Comparison of ENCODE assay signal across 28 cellular contexts in the genomic region with DNA sequence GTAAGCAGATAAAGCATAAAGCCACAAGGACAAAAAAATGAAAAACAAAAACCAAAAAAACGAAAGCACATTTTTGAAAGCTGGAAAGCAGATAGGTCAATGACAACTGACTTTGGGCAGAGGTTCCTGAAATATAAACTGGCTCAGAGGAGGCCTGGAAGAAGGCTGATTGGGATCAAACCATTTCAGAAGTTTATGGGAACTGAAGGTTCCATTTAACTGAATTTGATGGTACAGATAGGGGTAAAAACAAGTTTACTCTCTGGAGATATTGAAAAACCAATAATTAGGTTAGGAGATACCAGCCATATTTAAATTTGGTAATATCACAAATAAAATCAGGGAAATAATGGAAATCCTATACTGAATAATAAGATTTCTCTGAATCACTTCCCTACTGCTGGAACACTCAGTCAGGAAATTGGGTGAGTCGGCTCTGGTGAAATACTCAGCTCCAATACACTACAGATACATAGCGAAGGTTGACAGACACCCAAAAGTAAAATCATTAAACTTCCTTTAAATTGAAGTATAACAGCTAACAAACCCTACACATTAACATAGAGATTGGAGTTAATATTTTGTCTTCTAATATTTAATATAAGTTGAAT.
DNase-seq lines count a peak whose midpoint lies in the region; ATAC-seq and TF ChIP-seq lines count a peak whose summit lies in the region.
"Had no signal": no experiment of that assay in that cellular context is flagged by ENCODE, and none has a peak within 500 bp of the region (broad histone marks: within the 10 kb centered on the region; RNA-seq: fewer than 3 reads in every experiment).

No MANE protein-coding gene starts in this region.

- H3K9me3 ChIP-seq in HAP-1 (no peaks in the 10 kb centered on the region), Peyer's patch (no peaks in the 10 kb centered on the region)
- H3K9me3 ChIP-seq: A549, heart left ventricle, testis had no signal

- H3K27ac ChIP-seq in ACC112 (ENCODE audit: low read depth, low read length) (peak overlapping the region; percentile 38), Peyer's patch (no peak overlapping the region)
- H3K27ac ChIP-seq: A549, heart left ventricle, testis had no signal

- no peak for TF ChIP-seq POLR2A in Peyer's patch (IDR thresholded peaks at IDR 0.05)

- no peaks in the 10 kb centered on the region for H3K27me3 Mint-ChIP-seq in WTC11 (ENCODE audit: low read depth)
- H3K27me3 Mint-ChIP-seq: activated CD4-positive, alpha-beta T cell treated with anti-CD3 and anti-CD28 coated beads for 36 hours; dendritic cell treated with granulocyte-macrophage colony-stimulating factor and Interleukin-4, amounts not matched to agents 40 ng/mL and 50 ng/mL, for 4 days; naive thymus-derived CD8-positive, alpha-beta T cell had no signal

- peak overlapping the region; percentile 28 for H2AFZ ChIP-seq in ACC112 (ENCODE audit: low read length, unreplicated experiment)

- DNase-seq in HS-5 (ENCODE audit: low read depth) (peak; percentile 25), WTC11 (ENCODE audit: low spot score) (no peak), foreskin fibroblast (peak; percentile 14 to 53), NCI-H1436 treated with DMSO at 0.1 percent for 48 hours (lab: John Stamatoyannopoulos, UW) (no peak), HAP-1 (ENCODE audit: low spot score in 2 of 2) (no peak), Peyer's patch (no peak), germinal center (ENCODE audit: low spot score) (no peak)
- DNase-seq: activated CD4-positive, alpha-beta T cell treated with anti-CD3 and anti-CD28 coated beads for 36 hours; activated CD8-positive, alpha-beta T cell treated with anti-CD3 and anti-CD28 coated beads, Interleukin-2, amount 10 ng/mL, durations not matched to agents 7 days and 5 days; anterior cingulate cortex; DMS153; GDM1; heart left ventricle; naive thymus-derived CD8-positive, alpha-beta T cell; NCI-H1092; NCI-H1930; NCI-H2227 treated with DMSO at 0.1 percent for 48 hours; NCI-H526 treated with DMSO at 0.1 percent for 48 hours; occipital lobe; stimulated activated CD4-positive, alpha-beta T cell treated with anti-CD3 and anti-CD28 coated beads, Interleukin-15, amount 100 ng/mL, for 24 hours; stimulated activated naive CD4-positive, alpha-beta T cell; testis had no signal

- POLR2A ChIA-PET in WTC11 (lab: Charles Lee): no interaction called here

- H3K4me1 ChIP-seq in ACC112 (ENCODE audit: control insufficient read depth, insufficient read depth, low read length, unreplicated experiment) (peaks cover 8% of the 10 kb centered on the region), HAP-1 (no peaks in the 10 kb centered on the region), Peyer's patch (no peaks in the 10 kb centered on the region)
- H3K4me1 ChIP-seq: A549, heart left ventricle, testis had no signal

- peaks cover 30% of the 10 kb centered on the region for H3K4me1 Mint-ChIP-seq in WTC11
- H3K4me1 Mint-ChIP-seq: activated CD4-positive, alpha-beta T cell treated with anti-CD3 and anti-CD28 coated beads for 36 hours; naive thymus-derived CD8-positive, alpha-beta T cell had no signal

- TF ChIP-seq CTCF in WTC11 (IDR thresholded peaks at IDR 0.05) (no peak), foreskin fibroblast (IDR thresholded peaks at IDR 0.05; ENCODE audit: low read depth, low read length) (no peak), Peyer's patch (IDR thresholded peaks at IDR 0.05) (no peak)

- H3K36me3 Mint-ChIP-seq in WTC11: no peaks in the 10 kb centered on the region
- H3K36me3 Mint-ChIP-seq: naive thymus-derived CD8-positive, alpha-beta T cell had no signal

- no peaks in the 10 kb centered on the region for H3K79me2 ChIP-seq in ACC112 (ENCODE audit: control insufficient read depth, insufficient read depth, low read length, unreplicated experiment)

- H3K27me3 ChIP-seq in ACC112 (ENCODE audit: insufficient read depth, low read length) (no peaks in the 10 kb centered on the region), HAP-1 (ENCODE audit: low read depth) (no peaks in the 10 kb centered on the region), Peyer's patch (no peaks in the 10 kb centered on the region)
- H3K27me3 ChIP-seq: heart left ventricle, testis had no signal

- no peaks in the 10 kb centered on the region for H3K9me3 Mint-ChIP-seq in WTC11
- H3K9me3 Mint-ChIP-seq: dendritic cell treated with granulocyte-macrophage colony-stimulating factor and Interleukin-4, amounts not matched to agents 40 ng/mL and 50 ng/mL, for 4 days had no signal

- in situ Hi-C loops in HAP-1 (cut with MboI; ENCODE audit: low sequenced_read_pairs): no loop called here

- H3K4me3 ChIP-seq in ACC112 (ENCODE audit: low read depth, low read length): peak overlapping the region; percentile 31; the same call in 1 of the 2 replicates
- no peak overlapping the region for H3K4me3 ChIP-seq in foreskin fibroblast (ENCODE audit: low read depth in 1 of 2, low read length in 2 of 2)
- no peak overlapping the region for H3K4me3 ChIP-seq in HAP-1
- no peak overlapping the region for H3K4me3 ChIP-seq in Peyer's patch
- H3K4me3 ChIP-seq: A549, heart left ventricle, testis had no signal

- CTCF ChIA-PET in WTC11 (lab: Charles Lee): no interaction called here

- H3K4me3 Mint-ChIP-seq in WTC11: no peak overlapping the region
- H3K4me3 Mint-ChIP-seq: activated CD4-positive, alpha-beta T cell treated with anti-CD3 and anti-CD28 coated beads for 36 hours; activated CD8-positive, alpha-beta T cell treated with anti-CD3 and anti-CD28 coated beads, Interleukin-2, amount 10 ng/mL, durations not matched to agents 7 days and 5 days; dendritic cell treated with granulocyte-macrophage colony-stimulating factor and Interleukin-4, amounts not matched to agents 40 ng/mL and 50 ng/mL, for 4 days; naive thymus-derived CD8-positive, alpha-beta T cell; T-helper 1 cell treated with Interleukin-12 subunit alpha and Interleukin-12 subunit beta and Interleukin-4 antibody, amounts not matched to agents 30 μg/mL and 1 μg/mL, for 36 hours had no signal

- peak overlapping the region; percentile 12; the same call in 1 of the 2 replicates for H3K27ac Mint-ChIP-seq in WTC11
- H3K27ac Mint-ChIP-seq: activated CD4-positive, alpha-beta T cell treated with anti-CD3 and anti-CD28 coated beads for 36 hours; activated CD8-positive, alpha-beta T cell treated with anti-CD3 and anti-CD28 coated beads, Interleukin-2, amount 10 ng/mL, durations not matched to agents 7 days and 5 days; activated naive CD4-positive, alpha-beta T cell treated with anti-CD3 and anti-CD28 coated beads, Interleukin-2, amount 50 U/mL, for 72 hours; activated T-helper 2 cell treated with anti-CD3 and anti-CD28 coated beads, Interferon-gamma antibody, Interleukin-2, Interleukin-4, amounts not matched to agents 10 μg/mL and 5 μg/mL and 100 μg/mL, durations not matched to agents 14 hours and 24 hours and 36 hours; dendritic cell treated with granulocyte-macrophage colony-stimulating factor and Interleukin-4, amounts not matched to agents 40 ng/mL and 50 ng/mL, for 4 days; naive thymus-derived CD8-positive, alpha-beta T cell; T-helper 1 cell treated with Interleukin-12 subunit alpha and Interleukin-12 subunit beta and Interleukin-4 antibody, amounts not matched to agents 30 μg/mL and 1 μg/mL, for 36 hours had no signal

- no peak for ATAC-seq in WTC11
- ATAC-seq: A549; activated CD4-positive, alpha-beta T cell treated with anti-CD3 and anti-CD28 coated beads for 36 hours; activated CD8-positive, alpha-beta T cell treated with anti-CD3 and anti-CD28 coated beads, Interleukin-2, amount 10 ng/mL, durations not matched to agents 7 days and 5 days; activated naive CD4-positive, alpha-beta T cell treated with anti-CD3 and anti-CD28 coated beads, Interleukin-2, amount 50 U/mL, for 72 hours; heart left ventricle; naive thymus-derived CD8-positive, alpha-beta T cell had no signal

- H3K36me3 ChIP-seq in ACC112 (ENCODE audit: insufficient read depth, low read length) (no peaks in the 10 kb centered on the region), HAP-1 (replicated peaks) (no peaks in the 10 kb centered on the region), Peyer's patch (no peaks in the 10 kb centered on the region)
- H3K36me3 ChIP-seq: heart left ventricle had no signal

TF ChIP-seq in WTC11, 78 proteins besides CTCF, POLR2A, EP300 and RAD21 (continues in another document):
- no peak for TF ChIP-seq STAT6 (CRISPR knock-in tag; conservative IDR thresholded peaks at IDR 0.05; ENCODE audit: low read depth)
- TF ChIP-seq E2F1 (CRISPR knock-in tag; IDR thresholded peaks at IDR 0.05): no peak
- TF ChIP-seq NFYB (CRISPR knock-in tag; conservative IDR thresholded peaks at IDR 0.05; ENCODE audit: low read depth): no peak
- TF ChIP-seq MAX (CRISPR knock-in tag; IDR thresholded peaks at IDR 0.05): no peak
- TF ChIP-seq GTF2I (CRISPR knock-in tag; conservative IDR thresholded peaks at IDR 0.05): no peak
- no peak for TF ChIP-seq NFATC4 (CRISPR knock-in tag; IDR thresholded peaks at IDR 0.05)

Comparison
In these comparisons a context has a peak if more than half of its experiments do, and no peak if none do; other contexts are left out.
1. DNase-seq: peak in HS-5 (single experiment) and foreskin fibroblast (2 of 2); none in WTC11 (single experiment), NCI-H1436 treated with DMSO at 0.1 percent for 48 hours (single experiment), HAP-1 (0 of 2), Peyer's patch (0 of 3) and germinal center (single experiment).